ENCODE assay signal across 1 cellular context in the genomic region with DNA sequence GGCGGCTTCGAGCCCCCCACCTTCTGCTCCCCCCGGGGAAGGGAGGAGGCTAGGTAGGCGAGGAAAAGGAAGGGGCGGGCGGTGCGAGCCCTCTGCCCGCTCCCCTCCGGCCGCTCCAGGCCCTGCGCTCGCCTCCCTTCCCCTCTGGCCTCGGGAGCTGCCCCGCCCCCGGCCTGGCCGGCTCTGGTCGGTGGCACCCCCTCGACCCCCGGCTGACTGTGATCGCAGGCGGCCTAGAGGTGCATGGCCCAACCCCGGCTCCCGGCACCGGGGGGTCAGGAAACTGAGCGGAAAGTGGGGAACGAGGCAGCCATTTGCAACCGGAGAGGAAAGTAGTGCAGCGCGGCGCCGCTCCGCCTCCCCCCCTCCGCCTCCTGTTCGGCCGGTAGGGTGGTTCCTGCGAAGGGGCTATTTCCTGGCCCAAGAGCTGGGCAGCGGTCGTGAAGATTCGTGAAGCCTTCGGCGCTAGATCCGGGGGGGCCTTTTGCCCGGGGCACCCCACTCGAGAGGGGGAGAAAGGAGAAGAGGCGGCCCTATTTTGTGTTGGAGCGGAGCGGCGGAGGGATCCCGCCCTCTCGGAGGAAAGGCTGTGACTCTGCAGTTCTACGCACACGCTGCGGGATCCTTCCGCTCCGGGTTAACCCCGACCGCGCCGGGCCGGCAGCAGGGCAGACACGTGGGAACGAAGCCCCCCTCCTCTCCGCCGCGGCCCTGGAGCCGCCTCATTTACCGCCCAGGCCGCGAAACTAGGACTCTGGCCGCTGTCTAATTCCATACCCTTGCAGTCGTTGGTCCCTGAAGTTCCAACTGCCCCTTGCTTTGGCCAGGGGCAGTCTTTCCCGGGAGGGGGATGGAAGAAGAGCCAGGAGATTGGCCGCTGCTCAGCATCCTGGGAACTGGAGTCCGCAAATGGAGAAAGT.
TF ChIP-seq lines count a peak whose summit lies in the region.

Gene KMT2D (minus strand): TSS at position 558 of the 920 bp plus-strand sequence. CDS start 5,470 bp downstream, outside the sequence.

TF ChIP-seq in SK-N-SH treated with all-trans-retinoic acid at 6 μM for 48 hours, 23 proteins besides CTCF, POLR2A, EP300 and RAD21 (continued from another document):
- peak; percentile 40; the same call in 1 of the 2 replicates for TF ChIP-seq PATZ1 (CRISPR knock-in tag; IDR thresholded peaks at IDR 0.05; ENCODE audit: borderline replicate concordance)
- peak; percentile 77; the same call in 1 of the 2 replicates for TF ChIP-seq ZNF565 (CRISPR knock-in tag; conservative IDR thresholded peaks at IDR 0.05; ENCODE audit: low read depth)
